In the genomic region with DNA sequence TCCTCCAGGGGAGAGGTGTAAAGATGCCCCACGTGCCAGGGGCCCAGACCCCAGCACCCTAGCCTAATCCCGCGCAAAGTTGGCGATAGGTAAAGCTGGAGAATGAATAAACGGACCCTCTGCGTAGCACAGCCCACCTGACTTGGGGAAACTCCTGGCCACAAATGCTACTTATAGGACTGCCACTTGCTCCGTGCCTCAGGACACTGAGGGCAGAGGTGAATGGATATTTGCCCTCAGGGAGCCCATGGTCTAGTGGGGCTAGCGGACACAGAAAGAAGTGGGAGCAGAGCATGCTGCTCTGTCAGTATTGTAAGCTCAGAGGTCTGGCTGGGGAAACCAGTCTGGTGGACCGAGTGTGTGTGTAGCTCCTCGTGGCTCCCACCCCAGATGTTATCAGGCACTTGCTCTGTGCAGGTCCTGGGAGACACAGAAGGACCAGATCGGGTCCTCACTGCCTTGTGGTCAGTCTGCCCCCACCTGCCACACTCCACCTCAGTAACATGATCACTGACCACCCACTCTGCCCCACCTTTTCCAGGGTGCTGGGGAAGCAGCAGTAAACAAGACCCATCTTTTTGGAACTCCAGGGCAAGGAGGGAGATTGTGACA, we compare ENCODE assay signal across 8 cellular contexts. TPM values are rescaled to one million over a fixed set of nuclear protein-coding genes. Genes with fewer than 3 reads are reported as not detected.
DNase-seq lines count a peak whose midpoint lies in the region; ATAC-seq and TF ChIP-seq lines count a peak whose summit lies in the region.

No MANE protein-coding gene starts in this region.

- peak overlapping the region; percentile 96 for H3K27ac Mint-ChIP-seq in activated T-cell treated with anti-CD3 and anti-CD28 coated beads, Interleukin-2, amount 50 U/mL, for 24 hours
- peak overlapping the region; percentile 93 for H3K27ac Mint-ChIP-seq in stimulated activated effector memory CD8-positive, alpha-beta T cell treated with anti-CD3 and anti-CD28 coated beads, Interleukin-12 subunit alpha, Interleukin-12 subunit beta, amount 100 ng/mL, for 72 hours

- no peak for DNase-seq in activated T-cell treated with anti-CD3 and anti-CD28 coated beads, Interleukin-2, amount 50 U/mL, for 24 hours
- no peak for DNase-seq in activated T-cell treated with anti-CD3 and anti-CD28 coated beads, Interleukin-2, amount 50 U/mL, for 1 hour
- DNase-seq in WERI-Rb-1, result no peak
- DNase-seq in right cardiac atrium, result peak in 1 of 3 donors; percentile 30
- peak in 1 of 2 donors; percentile 63 for DNase-seq in stimulated activated effector memory CD8-positive, alpha-beta T cell treated with anti-CD3 and anti-CD28 coated beads, Interleukin-12 subunit alpha, Interleukin-12 subunit beta, amount 100 ng/mL, for 72 hours (ENCODE audit: low spot score in 2 of 2)
- no peak for DNase-seq in GM19238 (ENCODE audit: insufficient read length, low spot score)

- H3K36me3 ChIP-seq in WERI-Rb-1, result no peaks in the 10 kb centered on the region

- peaks cover 11% of the 10 kb centered on the region for H3K4me1 ChIP-seq in right cardiac atrium (ENCODE audit: control insufficient read depth, insufficient read depth, low read length)

- intact Hi-C loops in right cardiac atrium (cut with DNase I), result no loop called here

- H3K9me3 ChIP-seq in WERI-Rb-1 (ENCODE audit: severe bottlenecking) (no peaks in the 10 kb centered on the region), right cardiac atrium (ENCODE audit: control insufficient read depth, low read length) (no peaks in the 10 kb centered on the region)

- no peak for TF ChIP-seq CTCF in WERI-Rb-1 (IDR thresholded peaks at IDR 0.05; ENCODE audit: low read depth, low read length)

- H3K27me3 Mint-ChIP-seq in activated T-cell treated with anti-CD3 and anti-CD28 coated beads, Interleukin-2, amount 50 U/mL, for 24 hours, result no peaks in the 10 kb centered on the region

- H3K27me3 ChIP-seq in WERI-Rb-1 (ENCODE audit: insufficient read depth, low read depth, severe bottlenecking) (no peaks in the 10 kb centered on the region), right cardiac atrium (ENCODE audit: control insufficient read depth, insufficient read depth) (no peaks in the 10 kb centered on the region)

- no peaks in the 10 kb centered on the region for H3K9me3 Mint-ChIP-seq in activated T-cell treated with anti-CD3 and anti-CD28 coated beads, Interleukin-2, amount 50 U/mL, for 24 hours
- no peaks in the 10 kb centered on the region for H3K9me3 Mint-ChIP-seq in stimulated activated effector memory CD8-positive, alpha-beta T cell treated with anti-CD3 and anti-CD28 coated beads, Interleukin-12 subunit alpha, Interleukin-12 subunit beta, amount 100 ng/mL, for 72 hours

- ATAC-seq in right cardiac atrium (no peak), HG03457 (IDR thresholded peaks at IDR 0.05; ENCODE audit: unreplicated experiment) (no peak), HG02970 (IDR thresholded peaks at IDR 0.05; ENCODE audit: low FRiP score, unreplicated experiment) (no peak)
- no peak for ATAC-seq in stimulated activated effector memory CD8-positive, alpha-beta T cell treated with anti-CD3 and anti-CD28 coated beads, Interleukin-12 subunit alpha, Interleukin-12 subunit beta, amount 100 ng/mL, for 72 hours

- H3K27ac ChIP-seq in WERI-Rb-1, result peak overlapping the region; percentile 75
- H3K27ac ChIP-seq in right cardiac atrium (ENCODE audit: low read length), result no peak overlapping the region

- 11% methylated on average over 11 of the region's 11 CpGs for WGBS in right cardiac atrium

- H3K4me1 Mint-ChIP-seq in activated T-cell treated with anti-CD3 and anti-CD28 coated beads, Interleukin-2, amount 50 U/mL, for 24 hours (ENCODE audit: low read depth), result peaks cover 55% of the 10 kb centered on the region
- peaks cover 62% of the 10 kb centered on the region for H3K4me1 Mint-ChIP-seq in stimulated activated effector memory CD8-positive, alpha-beta T cell treated with anti-CD3 and anti-CD28 coated beads, Interleukin-12 subunit alpha, Interleukin-12 subunit beta, amount 100 ng/mL, for 72 hours

- H3K4me3 ChIP-seq in WERI-Rb-1 (ENCODE audit: low read depth, low read length), result peak overlapping the region; percentile 76
- peak overlapping the region; percentile 89 for H3K4me3 ChIP-seq in right cardiac atrium (ENCODE audit: low read length)

- H3K4me3 Mint-ChIP-seq in activated T-cell treated with anti-CD3 and anti-CD28 coated beads, Interleukin-2, amount 50 U/mL, for 24 hours, result peak overlapping the region; percentile 92
- H3K4me3 Mint-ChIP-seq in stimulated activated effector memory CD8-positive, alpha-beta T cell treated with anti-CD3 and anti-CD28 coated beads, Interleukin-12 subunit alpha, Interleukin-12 subunit beta, amount 100 ng/mL, for 72 hours, result peak overlapping the region; percentile 76

- peaks cover 56% of the 10 kb centered on the region for H3K36me3 Mint-ChIP-seq in activated T-cell treated with anti-CD3 and anti-CD28 coated beads, Interleukin-2, amount 50 U/mL, for 24 hours (ENCODE audit: low read depth)
- H3K36me3 Mint-ChIP-seq in stimulated activated effector memory CD8-positive, alpha-beta T cell treated with anti-CD3 and anti-CD28 coated beads, Interleukin-12 subunit alpha, Interleukin-12 subunit beta, amount 100 ng/mL, for 72 hours, result peaks cover 68% of the 10 kb centered on the region

RNA-seq across cellular contexts. Expression of a gene that starts 0.8 kb away (rescaled TPM):
- 10 to 100 TPM; 13.2 to 16.9 (median 15.5) TPM for total RNA-seq in right cardiac atrium
- polyA plus RNA-seq in right cardiac atrium, result 7.4 TPM

RNA-seq across cellular contexts. Expression of a gene that starts 18.0 kb away (rescaled TPM):
- under 1 TPM; 0.17 to 0.34 (median 0.26) TPM for total RNA-seq in right cardiac atrium
- polyA plus RNA-seq in right cardiac atrium, result 0.27 TPM

RNA-seq across cellular contexts. Expression of a gene that starts 19.3 kb away (rescaled TPM):
- total RNA-seq in right cardiac atrium, result under 1 TPM in 3 of 4 donors, not detected in 1; 0.33 to 0.45 (median 0.35) TPM
- polyA plus RNA-seq in right cardiac atrium, result 0.27 TPM

RNA-seq across cellular contexts. Expression of a gene that starts 26.9 kb away (rescaled TPM):
- not detected for total RNA-seq in right cardiac atrium
- polyA plus RNA-seq in right cardiac atrium, result not detected

RNA-seq across cellular contexts. Expression of a gene that starts 43.1 kb away (rescaled TPM):
- not detected for total RNA-seq in right cardiac atrium
- polyA plus RNA-seq in right cardiac atrium, result not detected
